ENCODE assay signal across 13 cellular contexts in the genomic region with DNA sequence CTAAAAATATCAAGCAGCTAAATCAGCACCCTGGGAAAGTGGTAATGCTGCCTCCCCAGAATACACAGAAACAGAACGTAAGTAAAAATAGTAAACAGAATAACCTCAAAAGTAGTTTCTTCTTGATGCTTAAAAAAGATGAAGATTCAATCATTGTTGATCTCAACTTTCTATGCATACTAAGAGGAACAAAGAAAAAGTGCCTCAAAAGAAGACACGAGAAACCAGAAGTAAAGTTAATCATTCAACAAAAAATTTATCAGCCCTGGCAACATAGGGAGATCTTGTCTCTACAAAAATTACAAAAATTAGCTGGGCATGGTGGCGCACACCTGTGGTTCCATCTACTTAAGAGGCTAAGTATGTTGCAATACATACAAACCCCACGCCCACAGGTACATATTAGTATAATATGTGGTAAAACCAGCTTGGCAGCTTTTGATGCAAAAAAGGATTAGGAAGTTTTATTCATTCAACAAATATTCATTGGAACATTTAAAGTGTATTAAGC.
DNase-seq lines count a peak whose midpoint lies in the region; ATAC-seq and TF ChIP-seq lines count a peak whose summit lies in the region.
"Had no signal": no experiment of that assay in that cellular context is flagged by ENCODE, and none has a peak within 500 bp of the region (broad histone marks: within the 10 kb centered on the region; RNA-seq: fewer than 3 reads in every experiment).

No MANE protein-coding gene starts in this region.

- H3K4me3 ChIP-seq in colonic mucosa, result no peak overlapping the region
- H3K4me3 ChIP-seq: heart right ventricle, PC-9 had no signal

- intact Hi-C loops in colonic mucosa (cut with DNase I), result no loop called here

- H3K27me3 Mint-ChIP-seq in chondrocyte (ENCODE audit: low read depth) (no peaks in the 10 kb centered on the region), osteocyte (ENCODE audit: unreplicated experiment) (no peaks in the 10 kb centered on the region)
- H3K27me3 Mint-ChIP-seq: stimulated activated naive CD8-positive, alpha-beta T cell treated with anti-CD3 and anti-CD28 coated beads, Interleukin-15, amount 100 ng/mL, for 72 hours had no signal

- H3K9me3 Mint-ChIP-seq in chondrocyte (ENCODE audit: low read depth) (no peaks in the 10 kb centered on the region), osteocyte (ENCODE audit: unreplicated experiment) (no peaks in the 10 kb centered on the region)
- H3K9me3 Mint-ChIP-seq: stimulated activated naive CD8-positive, alpha-beta T cell treated with anti-CD3 and anti-CD28 coated beads, Interleukin-15, amount 100 ng/mL, for 72 hours had no signal

- TF ChIP-seq CTCF in chondrocyte (IDR thresholded peaks at IDR 0.05), result no peak
- TF ChIP-seq CTCF in colonic mucosa (IDR thresholded peaks at IDR 0.05), result no peak
- no peak for TF ChIP-seq CTCF in osteocyte (IDR thresholded peaks at IDR 0.05)

- no peak overlapping the region for H3K9ac ChIP-seq in colonic mucosa (ENCODE audit: low read depth in 2 of 2, low read length in 2 of 2)

- peak; percentile 73 for ATAC-seq in GM18858 (IDR thresholded peaks at IDR 0.05; ENCODE audit: unreplicated experiment)
- peak; percentile 88 for ATAC-seq in GM21528 (IDR thresholded peaks at IDR 0.05; ENCODE audit: low FRiP score, unreplicated experiment)
- ATAC-seq in HG03103 (IDR thresholded peaks at IDR 0.05; ENCODE audit: low read depth, unreplicated experiment), result peak; percentile 54
- ATAC-seq: heart right ventricle; stimulated activated naive CD8-positive, alpha-beta T cell treated with anti-CD3 and anti-CD28 coated beads, Interleukin-15, amount 100 ng/mL, for 72 hours had no signal

- H3K27me3 ChIP-seq in colonic mucosa, result no peaks in the 10 kb centered on the region
- H3K27me3 ChIP-seq: heart right ventricle had no signal

- peak overlapping the region; percentile 71 for H3K27ac Mint-ChIP-seq in chondrocyte (ENCODE audit: unreplicated experiment)
- no peak overlapping the region for H3K27ac Mint-ChIP-seq in osteocyte (ENCODE audit: unreplicated experiment)
- H3K27ac Mint-ChIP-seq: stimulated activated naive CD8-positive, alpha-beta T cell treated with anti-CD3 and anti-CD28 coated beads, Interleukin-15, amount 100 ng/mL, for 72 hours had no signal

- no peaks in the 10 kb centered on the region for H3K9me3 ChIP-seq in colonic mucosa
- H3K9me3 ChIP-seq: heart right ventricle had no signal

- DNase-seq in chondrocyte (ENCODE audit: low spot score) (no peak), SKM-1 treated with dmso at 0.1 percent for 144 hours (lab: John Stamatoyannopoulos, UW; ENCODE audit: unreplicated experiment) (no peak), colonic mucosa (no peak), osteocyte (ENCODE audit: extremely low spot score, unreplicated experiment) (no peak), Ammon's horn (ENCODE audit: low spot score) (no peak)
- DNase-seq: activated gamma-delta T cell; heart right ventricle; stimulated activated CD4-positive, alpha-beta T cell treated with anti-CD3 and anti-CD28 coated beads, Interleukin-15, amount 100 ng/mL, for 24 hours; stimulated activated naive CD8-positive, alpha-beta T cell treated with anti-CD3 and anti-CD28 coated beads, Interleukin-15, amount 100 ng/mL, for 72 hours had no signal

- H3K4me3 Mint-ChIP-seq in chondrocyte (ENCODE audit: unreplicated experiment), result no peak overlapping the region
- H3K4me3 Mint-ChIP-seq in osteocyte (ENCODE audit: unreplicated experiment), result no peak overlapping the region
- H3K4me3 Mint-ChIP-seq: stimulated activated naive CD8-positive, alpha-beta T cell treated with anti-CD3 and anti-CD28 coated beads, Interleukin-15, amount 100 ng/mL, for 72 hours had no signal

- H3K4me1 Mint-ChIP-seq in chondrocyte (ENCODE audit: low read depth) (peaks cover 21% of the 10 kb centered on the region), osteocyte (ENCODE audit: unreplicated experiment) (peaks cover 28% of the 10 kb centered on the region)

- H3K4me1 ChIP-seq in colonic mucosa, result no peaks in the 10 kb centered on the region

- no peak overlapping the region for H3K27ac ChIP-seq in colonic mucosa
- H3K27ac ChIP-seq: heart right ventricle had no signal

- H3K36me3 Mint-ChIP-seq in chondrocyte (ENCODE audit: low read depth) (no peaks in the 10 kb centered on the region), osteocyte (ENCODE audit: unreplicated experiment) (peaks cover 2% of the 10 kb centered on the region)

- no peaks in the 10 kb centered on the region for H3K36me3 ChIP-seq in colonic mucosa
- H3K36me3 ChIP-seq: heart right ventricle had no signal
